ENCODE assay signal across 17 cellular contexts in genomic region chr22:47848384-47848920, GRCh38.
DNase-seq lines count a peak whose midpoint lies in the region; ATAC-seq, FAIRE-seq and TF ChIP-seq lines count a peak whose summit lies in the region.
"Had no signal": no experiment of that assay in that cellular context is flagged by ENCODE, and none has a peak within 500 bp of the region (broad histone marks: within the 10 kb centered on the region; RNA-seq: fewer than 3 reads in every experiment).

No MANE protein-coding gene starts in this region.

- intact Hi-C loops in sciatic nerve (cut with DNase I) (no loop called here), ascending aorta (cut with DNase I) (no loop called here), sigmoid colon (cut with DNase I) (no loop called here)

- WGBS in small intestine, 3 donors, result 80 to 84% (median 84%) methylated on average over 11 of the region's 11 CpGs
- WGBS in sigmoid colon, 2 donors, result 86 to 88% methylated on average over 11 of the region's 11 CpGs

- TF ChIP-seq POLR2A in sigmoid colon (IDR thresholded peaks at IDR 0.05), result no peak

- no peak overlapping the region; the same call in 1 of the 2 replicates for H3K9ac ChIP-seq in OCI-LY1 (ENCODE audit: low read length)
- H3K9ac ChIP-seq: BLaER1 had no signal

- FAIRE-seq in endometrium (lab: Jason Lieb, UNC) (peak; percentile 57), small intestine (lab: Jason Lieb, UNC) (no peak)
- FAIRE-seq: A204.1, H54 had no signal

- H3F3A ChIP-seq in OCI-LY1 (ENCODE audit: insufficient read depth, low read length), result no peaks in the 10 kb centered on the region

- H3K27me3 ChIP-seq in OCI-LY1 (ENCODE audit: insufficient read depth, low read length), result no peaks in the 10 kb centered on the region
- H3K27me3 ChIP-seq in ascending aorta, result no peaks in the 10 kb centered on the region
- H3K27me3 ChIP-seq in small intestine (ENCODE audit: control insufficient read depth in 2 of 2, insufficient read depth in 2 of 2, low read length in 2 of 2), result no peaks in the 10 kb centered on the region
- peaks cover 0 to 15% (median 0%) of the 10 kb centered on the region in 3 donors for H3K27me3 ChIP-seq in sigmoid colon

- H3K4me1 ChIP-seq in OCI-LY1 (ENCODE audit: insufficient read depth, low read length, severe bottlenecking) (peaks cover 95% of the 10 kb centered on the region), ascending aorta (no peaks in the 10 kb centered on the region), small intestine (ENCODE audit: control insufficient read depth in 2 of 2, insufficient read depth in 1 of 2, low read depth in 1 of 2, low read length in 1 of 2) (no peaks in the 10 kb centered on the region), sigmoid colon (no peaks in the 10 kb centered on the region)

- H3K36me3 ChIP-seq in OCI-LY1 (ENCODE audit: insufficient read depth, low read length) (no peaks in the 10 kb centered on the region), ascending aorta (no peaks in the 10 kb centered on the region), small intestine (ENCODE audit: control insufficient read depth in 2 of 2, insufficient read depth in 2 of 2, low read length in 2 of 2) (no peaks in the 10 kb centered on the region), sigmoid colon (no peaks in the 10 kb centered on the region)
- H3K36me3 ChIP-seq: BLaER1 had no signal

- no peaks in the 10 kb centered on the region for H3K79me2 ChIP-seq in OCI-LY1 (ENCODE audit: insufficient read depth, low read length)

- H4K20me1 ChIP-seq in OCI-LY1 (ENCODE audit: insufficient read depth, low read length), result no peaks in the 10 kb centered on the region
- H4K20me1 ChIP-seq: BLaER1 had no signal

- no peak overlapping the region; the same call in 1 of the 2 replicates for H3K4me2 ChIP-seq in OCI-LY1 (ENCODE audit: low read length)
- H3K4me2 ChIP-seq: BLaER1, GM23338 had no signal

- ATAC-seq in sciatic nerve, result peak; percentile 55
- ATAC-seq: GM23338, HCT116 had no signal

- DNase-seq in sciatic nerve (ENCODE audit: low spot score), result no peak
- DNase-seq in ascending aorta (ENCODE audit: low spot score in 2 of 2), result no peak
- DNase-seq in small intestine, result no peak
- no peak for DNase-seq in activated CD4-positive, CD25-positive, alpha-beta regulatory T cell (lab: John Stamatoyannopoulos, UW)
- DNase-seq in sigmoid colon, result no peak
- DNase-seq: CD4-positive, alpha-beta memory T cell; DMS79 treated with DMSO at 0.1 percent for 48 hours; GF-D8; HFFc6 had no signal

- no peak overlapping the region for H2AFZ ChIP-seq in OCI-LY1 (ENCODE audit: low read length)
- H2AFZ ChIP-seq: GM23338 had no signal

- peak overlapping the region; percentile 79 for H3K27ac ChIP-seq in OCI-LY1 (ENCODE audit: low read depth, low read length, poor library complexity, severe bottlenecking)
- no peak overlapping the region for H3K27ac ChIP-seq in ascending aorta
- H3K27ac ChIP-seq in small intestine (ENCODE audit: low read depth in 1 of 2, low read length in 1 of 2), result no peak overlapping the region
- no peak overlapping the region for H3K27ac ChIP-seq in sigmoid colon
- H3K27ac ChIP-seq: BLaER1, HL-60 had no signal

- H3K4me3 ChIP-seq in OCI-LY1 (ENCODE audit: low read depth, low read length, poor library complexity, severe bottlenecking) (no peak overlapping the region), ascending aorta (no peak overlapping the region), small intestine (ENCODE audit: low read depth in 1 of 2, low read length in 2 of 2) (no peak overlapping the region), sigmoid colon (no peak overlapping the region)
- H3K4me3 ChIP-seq: BLaER1 had no signal

- TF ChIP-seq EP300 in sigmoid colon (IDR thresholded peaks at IDR 0.05), result no peak

- TF ChIP-seq CTCF in OCI-LY1 (IDR thresholded peaks at IDR 0.05; ENCODE audit: low read length), result no peak
- no peak for TF ChIP-seq CTCF in ascending aorta (IDR thresholded peaks at IDR 0.05)
- no peak for TF ChIP-seq CTCF in sigmoid colon (IDR thresholded peaks at IDR 0.05)

- H3K9me3 ChIP-seq in OCI-LY1 (ENCODE audit: low read length), result no peaks in the 10 kb centered on the region
- H3K9me3 ChIP-seq in ascending aorta, result no peaks in the 10 kb centered on the region
- H3K9me3 ChIP-seq in small intestine (ENCODE audit: control insufficient read depth, low read depth), result no peaks in the 10 kb centered on the region
- H3K9me3 ChIP-seq in sigmoid colon, result no peaks in the 10 kb centered on the region
- H3K9me3 ChIP-seq: BLaER1 had no signal

- H3K9me2 ChIP-seq in OCI-LY1 (ENCODE audit: low read depth, low read length), result no peaks in the 10 kb centered on the region
